8 cellular contexts compared by ENCODE assay signal in genomic region chr15:56732881-56733130, GRCh38. TPM values are rescaled to one million over a fixed set of nuclear protein-coding genes. Genes with fewer than 3 reads are reported as not detected.
A peak's percentile ranks its signal among the peaks of the same experiment; 100 is the strongest.
DNase-seq lines count a peak whose midpoint lies in the region; FAIRE-seq and TF ChIP-seq lines count a peak whose summit lies in the region.
"Had no signal": no experiment of that assay in that cellular context is flagged by ENCODE, and none has a peak within 500 bp of the region (broad histone marks: within the 10 kb centered on the region; RNA-seq: fewer than 3 reads in every experiment).

No MANE protein-coding gene starts in this region.

- TF ChIP-seq POLR2A in Peyer's patch (IDR thresholded peaks at IDR 0.05): no peak
- no peak for TF ChIP-seq POLR2A in endothelial cell of umbilical vein (IDR thresholded peaks at IDR 0.05; ENCODE audit: low read depth, low read length)

- peaks cover 18% of the 10 kb centered on the region for H3F3A ChIP-seq in GM23248 (ENCODE audit: insufficient read depth)

- no peak for DNase-seq in GM23248
- DNase-seq in Peyer's patch: peak in 1 of 3 donors; percentile 38
- DNase-seq in endothelial cell of umbilical vein (ENCODE audit: low read depth, low spot score): peak; percentile 78
- no peak for DNase-seq in osteoblast (ENCODE audit: insufficient read length, low spot score, missing footprints)
- no peak for DNase-seq in NCI-H345 (lab: John Stamatoyannopoulos, UW)
- no peak for DNase-seq in NCI-H82 (lab: John Stamatoyannopoulos, UW)
- no peak for DNase-seq in HuH-7.5 (ENCODE audit: low spot score)

- H3K79me2 ChIP-seq in GM23248 (ENCODE audit: insufficient read depth): peaks cover 51% of the 10 kb centered on the region
- peaks cover 45% of the 10 kb centered on the region for H3K79me2 ChIP-seq in endothelial cell of umbilical vein (ENCODE audit: control insufficient read depth, insufficient read depth, low read length)
- peaks cover 46% of the 10 kb centered on the region for H3K79me2 ChIP-seq in osteoblast (ENCODE audit: insufficient read depth, low read length)

- peak overlapping the region; percentile 96 for H3K9ac ChIP-seq in GM23248
- H3K9ac ChIP-seq in endothelial cell of umbilical vein (replicated peaks; ENCODE audit: extremely low read depth, insufficient read depth, low read length): peak overlapping the region; percentile 88

- POLR2A ChIA-PET in endothelial cell of umbilical vein (lab: Charles Lee): interaction anchor here (1.0 kb wide), 1 partner anchor 35 kb away, joined by 4 read pairs; no protein-coding TSS in a partner anchor

- H3K9me2 ChIP-seq in GM23248 (ENCODE audit: insufficient read depth): no peaks in the 10 kb centered on the region

- H3K4me3 ChIP-seq in GM23248 (peak overlapping the region; percentile 84), Peyer's patch (peak overlapping the region; percentile 70 to 91 (median 80)), endothelial cell of umbilical vein (replicated peaks in 1 of 3; ENCODE audit: insufficient read depth in 1 of 3, low read depth in 1 of 3, low read length in 3 of 3) (peak overlapping the region; percentile 19 to 70 (median 68)), osteoblast (ENCODE audit: insufficient read depth, low read length) (peak overlapping the region; percentile 72)

- no peak for FAIRE-seq in endothelial cell of umbilical vein (lab: Jason Lieb, UNC)
- FAIRE-seq: TTC549 had no signal

- H3K4me2 ChIP-seq in GM23248 (ENCODE audit: unreplicated experiment) (peak overlapping the region; percentile 92), endothelial cell of umbilical vein (ENCODE audit: insufficient read depth, low read length) (peak overlapping the region; percentile 99), osteoblast (ENCODE audit: insufficient read depth, low read length) (peak overlapping the region; percentile 92)

- H4K20me1 ChIP-seq in GM23248 (ENCODE audit: insufficient read depth) (0 out of 2 replicates have a peak, but pooled peaks cover 8% of the 10 kb centered on the region), endothelial cell of umbilical vein (replicated peaks; ENCODE audit: control insufficient read depth, extremely low read depth, insufficient read depth, low read length) (no peaks in the 10 kb centered on the region), osteoblast (ENCODE audit: insufficient read depth, low read length) (no peaks in the 10 kb centered on the region)

- H3K27ac ChIP-seq in GM23248 (peak overlapping the region; percentile 94), Peyer's patch (peak overlapping the region; percentile 89 to 98 (median 94)), endothelial cell of umbilical vein (ENCODE audit: insufficient read depth, low read depth, low read length) (peak overlapping the region; percentile 59), osteoblast (ENCODE audit: low read depth, low read length) (peak overlapping the region; percentile 68)

- dilution Hi-C loops in endothelial cell of umbilical vein (cut with MboI; ENCODE audit: extremely low pct_ligation_motif_present, low sequenced_read_pairs): no loop called here

- H3K9me3 ChIP-seq in GM23248 (ENCODE audit: low read depth) (no peaks in the 10 kb centered on the region), Peyer's patch (no peaks in the 10 kb centered on the region), endothelial cell of umbilical vein (replicated peaks; ENCODE audit: control insufficient read depth, insufficient read depth, low read length) (no peaks in the 10 kb centered on the region), osteoblast (ENCODE audit: low read depth, low read length) (no peaks in the 10 kb centered on the region)

- WGBS in GM23248 (ENCODE audit: low coverage in 1 of 2, low lambda C conversion rate in 2 of 2, missing lambda C conversion rate in 2 of 2), 2 experiments: 0 to 3% methylated on average over 8 of the region's 8 CpGs

- H2AFZ ChIP-seq in GM23248 (peak overlapping the region; percentile 96), endothelial cell of umbilical vein (ENCODE audit: low read depth, low read length) (peak overlapping the region; percentile 71), osteoblast (ENCODE audit: low read length) (peak overlapping the region; percentile 80)

- no TSS peak for BruUV-seq in endothelial cell of umbilical vein (replicated peaks; lab: Mats Ljungman, UMichigan)

- H3K27me3 ChIP-seq in GM23248 (replicated peaks; ENCODE audit: insufficient read depth): no peaks in the 10 kb centered on the region
- no peaks in the 10 kb centered on the region for H3K27me3 ChIP-seq in Peyer's patch
- no peaks in the 10 kb centered on the region for H3K27me3 ChIP-seq in endothelial cell of umbilical vein (ENCODE audit: control insufficient read depth in 2 of 2, insufficient read depth in 2 of 2, low read length in 2 of 2)
- H3K27me3 ChIP-seq in osteoblast (ENCODE audit: insufficient read depth, low read length): no peaks in the 10 kb centered on the region

- intact Hi-C loops in endothelial cell of umbilical vein (cut with micrococcal nuclease): loop anchor here (2.0 to 10.0 kb wide), 6 partner anchors 34 to 402 kb away; partner anchors contain the start of gene TCF12

- CTCF ChIA-PET in endothelial cell of umbilical vein (lab: Charles Lee): interaction anchor here (1.0 to 2.4 kb wide), 4 partner anchors 14 to 236 kb away, joined by 3 to 7 read pairs (median 4); no protein-coding TSS in a partner anchor

- H3K9me1 ChIP-seq in endothelial cell of umbilical vein (replicated peaks; ENCODE audit: control insufficient read depth, extremely low read depth, insufficient read depth, low read length): no peaks in the 10 kb centered on the region

- H3K36me3 ChIP-seq in GM23248 (ENCODE audit: low read depth) (0 out of 2 replicates have a peak, but pooled peaks cover 2% of the 10 kb centered on the region), Peyer's patch (no peaks in the 10 kb centered on the region), endothelial cell of umbilical vein (ENCODE audit: control insufficient read depth in 2 of 2, extremely low read depth in 1 of 2, insufficient read depth in 2 of 2, low read length in 2 of 2) (peaks cover 0 to 2% of the 10 kb centered on the region in 2 experiments), osteoblast (ENCODE audit: insufficient read depth, low read length) (no peaks in the 10 kb centered on the region)

- TF ChIP-seq CTCF in Peyer's patch (IDR thresholded peaks at IDR 0.05): no peak
- TF ChIP-seq CTCF in endothelial cell of umbilical vein (IDR thresholded peaks at IDR 0.05; ENCODE audit: extremely low read depth in 1 of 2, insufficient read depth in 1 of 2, low read depth in 1 of 2, low read length in 2 of 2): no peak
- TF ChIP-seq CTCF in osteoblast (IDR thresholded peaks at IDR 0.05; ENCODE audit: extremely low read depth, low read depth, low read length): no peak

- in situ Hi-C loops in GM23248 (cut with MboI): no loop called here

- peaks cover 29% of the 10 kb centered on the region for H3K4me1 ChIP-seq in GM23248 (ENCODE audit: insufficient read depth)
- peaks cover 0 to 25% (median 0%) of the 10 kb centered on the region in 4 donors for H3K4me1 ChIP-seq in Peyer's patch
- peaks cover 33% of the 10 kb centered on the region for H3K4me1 ChIP-seq in endothelial cell of umbilical vein (ENCODE audit: control insufficient read depth, extremely low read depth, insufficient read depth, low read length)
- peaks cover 20% of the 10 kb centered on the region for H3K4me1 ChIP-seq in osteoblast (ENCODE audit: insufficient read depth, low read length)

TF ChIP-seq in endothelial cell of umbilical vein, 7 proteins besides CTCF, POLR2A, EP300 and RAD21:
- TF ChIP-seq EZH2 (IDR thresholded peaks at IDR 0.05; ENCODE audit: borderline replicate concordance, low read depth, low read length, severe bottlenecking): no peak
- no peak for TF ChIP-seq POLR2AphosphoS5 (IDR thresholded peaks at IDR 0.05; ENCODE audit: insufficient read depth, low read depth, low read length)
- TF ChIP-seq MAX (IDR thresholded peaks at IDR 0.05; ENCODE audit: insufficient read depth, insufficient read length): no peak
- TF ChIP-seq FOS (IDR thresholded peaks at IDR 0.05; ENCODE audit: borderline replicate concordance, insufficient read depth, low read length): no peak
- TF ChIP-seq MYC (IDR thresholded peaks at IDR 0.05; ENCODE audit: low read depth, low read length): no peak
- no peak for TF ChIP-seq JUN (IDR thresholded peaks at IDR 0.05; ENCODE audit: borderline replicate concordance, insufficient read depth, insufficient read length, low read depth)
- TF ChIP-seq GATA2 (IDR thresholded peaks at IDR 0.05; ENCODE audit: insufficient read depth, insufficient read length, low read depth, low read length): no peak
TF ChIP-seq in endothelial cell of umbilical vein: peak in this region for 0.

RNA-seq across cellular contexts. Expression of gene ZNF280D, which starts 0.5 kb away (rescaled TPM):
- total RNA-seq in GM23248 (2014; rRNA removed; shearing (Covaris generic)): 23.3 and 24.6 TPM in 2 replicates
- 8.0 and 9.4 TPM in 2 replicates for polyA plus RNA-seq in GM23248 (2016; fragmentation: Nextera tagmentation; extraction: Ambion mirVana)
- 10 to 100 TPM; 34.2 to 82.5 (median 45.1) TPM for total RNA-seq in Peyer's patch
- total RNA-seq in endothelial cell of umbilical vein: 35.8 and 42.1 TPM in 2 replicates
- polyA plus RNA-seq in endothelial cell of umbilical vein: 4.4 and 9.6 TPM in 2 replicates
- 7.3 and 7.6 TPM in 2 replicates for polyA plus RNA-seq in endothelial cell of umbilical vein (2011; cell fraction: cytosol; rRNA removed)
- polyA plus RNA-seq in endothelial cell of umbilical vein (2011; cell fraction: nucleus; rRNA removed): 38.3 and 52.6 TPM in 2 replicates
- polyA plus RNA-seq in endothelial cell of umbilical vein (2012): 12.5 and 16.5 TPM in 2 replicates
- polyA minus RNA-seq in endothelial cell of umbilical vein: 15.9 and 17.0 TPM in 2 replicates
- polyA minus RNA-seq in endothelial cell of umbilical vein (2011; cell fraction: cytosol; rRNA and poly(A)+ RNA removed): 3.6 TPM
- 46.7 and 72.8 TPM in 2 replicates for polyA minus RNA-seq in endothelial cell of umbilical vein (2011; cell fraction: nucleus; rRNA and poly(A)+ RNA removed)
- total RNA-seq in osteoblast: 50.7 and 51.9 TPM in 2 replicates
